8 cellular contexts compared by ENCODE assay signal in the genomic region with DNA sequence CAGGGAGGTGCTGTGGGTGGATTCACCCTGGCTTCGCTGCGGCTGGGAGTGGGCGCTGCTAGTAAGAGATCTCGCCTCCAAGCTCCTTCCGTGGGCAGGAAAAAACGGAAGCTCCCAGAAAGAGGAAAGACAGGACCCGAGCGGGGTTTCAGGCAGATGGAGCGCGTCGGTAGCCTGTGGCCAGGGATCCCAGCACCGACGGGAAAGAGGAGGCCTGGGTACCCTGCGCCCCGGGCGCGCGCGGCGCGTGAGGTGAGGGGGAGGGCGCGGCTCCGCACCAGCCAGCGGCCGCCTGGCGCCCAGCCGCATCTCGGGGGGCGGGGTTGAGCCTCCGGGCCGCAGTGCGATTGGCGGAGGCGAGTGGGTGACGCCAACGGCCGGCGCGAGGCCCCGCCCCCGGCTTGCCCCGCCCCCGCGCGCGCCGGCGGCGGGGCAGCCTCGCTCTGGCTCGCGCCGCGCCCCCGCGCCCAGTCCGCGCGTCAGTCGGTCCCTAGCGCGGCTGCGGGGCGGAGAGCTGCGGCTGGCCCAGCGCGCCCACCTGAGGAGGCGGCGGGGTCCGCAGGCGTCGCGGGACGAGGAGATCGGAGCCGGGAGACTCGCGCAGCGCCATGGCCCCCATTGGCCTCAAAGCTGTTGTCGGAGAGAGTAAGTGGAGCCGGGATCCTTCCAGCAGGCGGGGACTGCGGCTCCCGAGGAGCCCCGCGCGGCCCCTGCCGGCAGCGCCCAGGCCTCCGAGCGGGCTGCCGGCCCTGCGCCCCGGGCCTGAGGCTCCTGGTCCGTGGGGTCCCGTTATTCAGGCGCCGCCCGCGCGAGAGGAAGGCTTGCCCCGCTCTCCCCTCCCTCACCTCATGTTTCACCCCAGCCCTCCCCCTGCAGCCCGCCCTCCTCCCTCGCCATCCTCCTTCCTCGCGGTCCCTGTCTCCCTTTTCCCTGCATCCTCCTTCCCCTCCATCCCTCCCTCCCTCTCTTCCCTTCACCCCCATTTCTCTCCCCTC. TPM values are rescaled to one million over a fixed set of nuclear protein-coding genes. Genes with fewer than 3 reads are reported as not detected.
DNase-seq lines count a peak whose midpoint lies in the region; ATAC-seq, FAIRE-seq and TF ChIP-seq lines count a peak whose summit lies in the region.

A gene (plus strand): TSS at position 482 of the 995 bp plus-strand sequence. CDS start 127 bp downstream, at position 609.

- H3K4me3 Mint-ChIP-seq in central memory CD8-positive, alpha-beta T cell: peak within 1 kb of the TSS; percentile 88

- peak; percentile 70 for DNase-seq in A172 (ENCODE audit: low spot score)
- peak; percentile 66 for DNase-seq in NCI-H226
- peak; percentile 66 to 71 for DNase-seq in central memory CD8-positive, alpha-beta T cell (ENCODE audit: low spot score in 2 of 2)
- peak; percentile 95 for DNase-seq in kidney
- DNase-seq in stimulated activated CD4-positive, alpha-beta T cell treated with anti-CD3 and anti-CD28 coated beads, Interleukin-15, amount 100 ng/mL, for 1 hour (ENCODE audit: low read depth in 1 of 2, low spot score in 1 of 2): peak; percentile 74 to 81

- H3K9ac ChIP-seq in kidney (ENCODE audit: low read length in 2 of 2): peak within 1 kb of the TSS; percentile 49 to 62

- peak within 1 kb of the TSS; percentile 77 for H3K4me3 ChIP-seq in kidney (ENCODE audit: low read length in 2 of 2)

- H3K27ac Mint-ChIP-seq in central memory CD8-positive, alpha-beta T cell (ENCODE audit: low read depth): peak within 1 kb of the TSS; percentile 54

- ATAC-seq in GM18858 (IDR thresholded peaks at IDR 0.05; ENCODE audit: unreplicated experiment) (peak; percentile 69), HG03103 (IDR thresholded peaks at IDR 0.05; ENCODE audit: low read depth, unreplicated experiment) (peak; percentile 72)
- ATAC-seq in activated CD4-positive, CD25-positive, alpha-beta regulatory T cell treated with anti-CD3 and anti-CD28 coated beads, Interleukin-2, amount 50 U/mL, for 24 hours: peak; percentile 79 to 90
- ATAC-seq in central memory CD8-positive, alpha-beta T cell (replicated peaks; ENCODE audit: extremely low read depth, poor library complexity, severe bottlenecking): peak; percentile 70

- no peaks in the 10 kb centered on the region for H3K9me3 Mint-ChIP-seq in central memory CD8-positive, alpha-beta T cell

- peaks cover 28% of the 10 kb centered on the region for H3K4me1 Mint-ChIP-seq in central memory CD8-positive, alpha-beta T cell

- H3K36me3 Mint-ChIP-seq in central memory CD8-positive, alpha-beta T cell (ENCODE audit: insufficient read depth): peaks cover 6% of the 10 kb centered on the region

- intact Hi-C loops in kidney (cut with DNase I): no loop called here

- H3K27me3 Mint-ChIP-seq in central memory CD8-positive, alpha-beta T cell: peaks cover 29% of the 10 kb centered on the region

- FAIRE-seq in kidney (lab: Jason Lieb, UNC): no peak

- TF ChIP-seq CTCF in kidney (IDR thresholded peaks at IDR 0.05; ENCODE audit: borderline replicate concordance, extremely low read depth, insufficient read depth): no peak

- H3K36me3 ChIP-seq in kidney (ENCODE audit: control insufficient read depth in 1 of 2, insufficient read depth in 2 of 2, low read length in 2 of 2): no peaks in the 10 kb centered on the region

- peaks cover 0 to 14% of the 10 kb centered on the region in 2 donors for H3K4me1 ChIP-seq in kidney (ENCODE audit: control insufficient read depth in 1 of 2, insufficient read depth in 1 of 2, low read depth in 1 of 2, low read length in 2 of 2)

- no peaks in the 10 kb centered on the region for H3K9me3 ChIP-seq in kidney (ENCODE audit: control insufficient read depth in 1 of 2, low read length in 2 of 2)

- H3K27ac ChIP-seq in kidney (ENCODE audit: low read depth in 2 of 2, low read length in 2 of 2): peak within 1 kb of the TSS; percentile 72 to 78

RNA-seq across cellular contexts. Expression of the gene that starts here (rescaled TPM):
- 20.8 and 63.2 TPM in 2 replicates for total RNA-seq in A172 (2014; rRNA removed; shearing (Covaris generic))
- 32.8 TPM for total RNA-seq in kidney
- polyA plus RNA-seq in kidney (ENCODE audit: insufficient read depth, low read depth, low replicate concordance): 14.3 TPM

Comparison
In these comparisons a context has a peak if more than half of its experiments do, and no peak if none do; other contexts are left out.
1. Peak in every context shown above with its lines: DNase-seq, ATAC-seq, H3K4me3 ChIP-seq and H3K27ac ChIP-seq.